8 cellular contexts compared by ENCODE assay signal in the genomic region with DNA sequence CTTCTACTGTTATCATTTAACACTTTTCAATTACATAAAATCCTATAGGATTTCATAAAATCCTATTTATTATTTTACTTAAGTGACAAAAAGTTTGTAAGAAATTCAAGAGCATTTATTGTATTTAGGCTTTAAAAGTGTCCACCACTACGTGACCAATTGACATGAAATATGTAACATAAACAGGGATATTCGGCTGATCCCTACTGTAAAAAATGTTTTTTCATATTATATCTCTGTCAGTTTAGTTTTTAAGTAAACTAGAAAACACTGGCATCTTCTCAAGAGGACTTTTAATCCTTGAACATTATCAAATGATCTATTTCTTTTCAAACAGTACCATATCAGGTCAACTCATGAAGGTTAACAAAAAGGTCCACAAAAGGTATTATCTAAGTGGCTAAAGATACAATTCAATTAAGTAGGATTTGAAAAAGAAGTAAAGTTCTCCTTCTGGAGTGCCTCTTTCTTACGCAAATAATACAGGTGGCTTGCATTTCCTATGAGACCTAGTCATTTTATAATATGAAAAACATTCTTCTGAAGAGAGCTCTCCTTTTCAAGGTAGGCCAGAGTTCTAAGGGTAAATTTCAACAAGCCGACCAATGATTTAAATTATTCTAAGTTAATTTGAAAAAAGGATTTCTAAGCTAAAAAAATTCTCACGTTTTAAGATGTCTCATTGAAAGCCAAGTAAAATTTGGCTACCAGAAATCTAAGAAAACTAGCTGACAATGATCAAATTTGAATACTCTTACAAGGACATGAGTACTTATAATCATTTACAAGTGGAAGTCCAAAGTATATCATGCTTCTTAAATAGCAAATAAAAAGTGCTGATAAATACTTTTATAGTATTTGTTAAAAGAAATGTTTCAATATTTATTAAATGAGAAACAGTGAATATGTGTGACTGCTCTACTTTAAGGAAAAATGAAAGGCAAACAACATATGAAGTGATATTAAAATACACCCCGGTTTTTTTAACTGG.
A peak's percentile ranks its signal among the peaks of the same experiment; 100 is the strongest.
DNase-seq lines count a peak whose midpoint lies in the region; ATAC-seq, FAIRE-seq and TF ChIP-seq lines count a peak whose summit lies in the region.

No MANE protein-coding gene starts in this region.

- H2AFZ ChIP-seq in GM23338: no peak overlapping the region

- no peak for TF ChIP-seq POLR2A in tibial nerve (IDR thresholded peaks at IDR 0.05)

- DNase-seq in GM23338 (ENCODE audit: low spot score): peak; percentile 67
- DNase-seq in activated naive CD8-positive, alpha-beta T cell treated with anti-CD3 and anti-CD28 coated beads, Interleukin-2, amount 50 U/mL, for 24 hours: no peak
- DNase-seq in kidney: no peak
- DNase-seq in tibial nerve (ENCODE audit: low spot score in 2 of 2): no peak
- no peak for DNase-seq in HTR-8/SVneo (ENCODE audit: insufficient read length, low spot score)
- no peak for DNase-seq in dermis blood vessel endothelial cell

- no peaks in the 10 kb centered on the region for H3K36me3 ChIP-seq in GM23338 (ENCODE audit: insufficient read depth)
- no peaks in the 10 kb centered on the region for H3K36me3 ChIP-seq in kidney (ENCODE audit: control insufficient read depth in 1 of 2, insufficient read depth in 2 of 2, low read length in 2 of 2)
- H3K36me3 ChIP-seq in tibial nerve: no peaks in the 10 kb centered on the region

- no peaks in the 10 kb centered on the region; the same call in 1 of the 2 replicates for H3F3A ChIP-seq in GM23338 (replicated peaks; ENCODE audit: low read depth)

- peak overlapping the region; percentile 85 for H3K27ac Mint-ChIP-seq in GM23338
- H3K27ac Mint-ChIP-seq in activated naive CD8-positive, alpha-beta T cell treated with anti-CD3 and anti-CD28 coated beads, Interleukin-2, amount 50 U/mL, for 24 hours: peak overlapping the region; percentile 97

- peak overlapping the region; percentile 80 to 95 for H3K9ac ChIP-seq in kidney (ENCODE audit: low read length in 2 of 2)

- H3K4me3 Mint-ChIP-seq in GM23338: peak overlapping the region; percentile 98
- peak overlapping the region; percentile 93 for H3K4me3 Mint-ChIP-seq in activated naive CD8-positive, alpha-beta T cell treated with anti-CD3 and anti-CD28 coated beads, Interleukin-2, amount 50 U/mL, for 24 hours

- TF ChIP-seq EP300 in tibial nerve (IDR thresholded peaks at IDR 0.05): no peak

- no peaks in the 10 kb centered on the region for H3K27me3 Mint-ChIP-seq in GM23338 (ENCODE audit: insufficient read depth, low read depth, poor library complexity)
- H3K27me3 Mint-ChIP-seq in activated naive CD8-positive, alpha-beta T cell treated with anti-CD3 and anti-CD28 coated beads, Interleukin-2, amount 50 U/mL, for 24 hours: no peaks in the 10 kb centered on the region

- H3K27ac ChIP-seq in 22Rv1 (peak overlapping the region; percentile 92), GM23338 (ENCODE audit: low read depth) (peak overlapping the region; percentile 97), kidney (ENCODE audit: low read depth in 2 of 2, low read length in 2 of 2) (peak overlapping the region; percentile 95 to 99), tibial nerve (peak overlapping the region; percentile 43 to 95 (median 89))

- peaks cover 7% of the 10 kb centered on the region; the same call in 2 of the 3 replicates for H3K4me1 Mint-ChIP-seq in GM23338
- H3K4me1 Mint-ChIP-seq in activated naive CD8-positive, alpha-beta T cell treated with anti-CD3 and anti-CD28 coated beads, Interleukin-2, amount 50 U/mL, for 24 hours: peaks cover 38% of the 10 kb centered on the region

- no peaks in the 10 kb centered on the region for H3K9me3 Mint-ChIP-seq in GM23338
- H3K9me3 Mint-ChIP-seq in activated naive CD8-positive, alpha-beta T cell treated with anti-CD3 and anti-CD28 coated beads, Interleukin-2, amount 50 U/mL, for 24 hours: no peaks in the 10 kb centered on the region

- H3K9me2 ChIP-seq in GM23338 (ENCODE audit: insufficient read depth): no peaks in the 10 kb centered on the region

- FAIRE-seq in kidney (lab: Jason Lieb, UNC): peak; percentile 84
- no peak for FAIRE-seq in HTR-8/SVneo (lab: Jason Lieb, UNC)

- WGBS in tibial nerve, 2 donors: 10 to 11% methylated on average over 6 of the region's 6 CpGs

- H3K4me3 ChIP-seq in GM23338: peak overlapping the region; percentile 67
- peak overlapping the region; percentile 91 to 95 for H3K4me3 ChIP-seq in kidney (ENCODE audit: low read length in 2 of 2)
- H3K4me3 ChIP-seq in tibial nerve: peak overlapping the region; percentile 26 to 60 (median 46)

- intact Hi-C loops in kidney (cut with DNase I): no loop called here

- H3K79me2 ChIP-seq in GM23338 (replicated peaks; ENCODE audit: insufficient read depth): peaks cover 99% of the 10 kb centered on the region

- peaks cover 28% of the 10 kb centered on the region; the same call in 2 of the 3 replicates for H3K36me3 Mint-ChIP-seq in GM23338 (ENCODE audit: low read depth)
- H3K36me3 Mint-ChIP-seq in activated naive CD8-positive, alpha-beta T cell treated with anti-CD3 and anti-CD28 coated beads, Interleukin-2, amount 50 U/mL, for 24 hours (ENCODE audit: low read depth): peaks cover 9% of the 10 kb centered on the region

- peaks cover 17% of the 10 kb centered on the region for H4K20me1 ChIP-seq in GM23338 (replicated peaks; ENCODE audit: insufficient read depth)

- H3K4me1 ChIP-seq in GM23338 (ENCODE audit: insufficient read depth): peaks cover 28% of the 10 kb centered on the region
- H3K4me1 ChIP-seq in kidney (ENCODE audit: control insufficient read depth in 1 of 2, insufficient read depth in 1 of 2, low read depth in 1 of 2, low read length in 2 of 2): peaks cover 5 to 10% of the 10 kb centered on the region in 2 donors
- peaks cover 3 to 52% (median 24%) of the 10 kb centered on the region in 4 donors for H3K4me1 ChIP-seq in tibial nerve

- H3K9me3 ChIP-seq in kidney (ENCODE audit: control insufficient read depth in 1 of 2, low read length in 2 of 2) (no peaks in the 10 kb centered on the region), tibial nerve (no peaks in the 10 kb centered on the region)

- no peak for ATAC-seq in GM23338
- no peak for ATAC-seq in activated naive CD8-positive, alpha-beta T cell treated with anti-CD3 and anti-CD28 coated beads, Interleukin-2, amount 50 U/mL, for 24 hours
- ATAC-seq in activated CD4-positive, CD25-positive, alpha-beta regulatory T cell treated with anti-CD3 and anti-CD28 coated beads, Interleukin-2, amount 50 U/mL, for 24 hours: no peak

- no peak for TF ChIP-seq CTCF in 22Rv1 (IDR thresholded peaks at IDR 0.05)
- TF ChIP-seq CTCF in GM23338 (conservative IDR thresholded peaks at IDR 0.05; ENCODE audit: low read depth in 2 of 2): no peak
- no peak for TF ChIP-seq CTCF in kidney (IDR thresholded peaks at IDR 0.05; ENCODE audit: borderline replicate concordance, extremely low read depth, insufficient read depth)
- TF ChIP-seq CTCF in tibial nerve (IDR thresholded peaks at IDR 0.05): no peak

- peak overlapping the region; percentile 72 for H3K4me2 ChIP-seq in GM23338

- H3K27me3 ChIP-seq in GM23338 (ENCODE audit: insufficient read depth): no peaks in the 10 kb centered on the region
- H3K27me3 ChIP-seq in tibial nerve: no peaks in the 10 kb centered on the region
